Comparison of ENCODE assay signal across 1 cellular context in genomic region chr2:48328972-48329723, GRCh38.
TF ChIP-seq lines count a peak whose summit lies in the region.

No MANE protein-coding gene starts in this region.

TF ChIP-seq in HepG2, 621 proteins besides CTCF, POLR2A, EP300 and RAD21 (continued from another document):
- 0 out of 2 replicates have a peak, but pooled peaks have one; percentile 22 for TF ChIP-seq ARID5B (CRISPR knock-in tag; IDR thresholded peaks at IDR 0.05)
- no peak for TF ChIP-seq PRDM15 (CRISPR knock-in tag; IDR thresholded peaks at IDR 0.05)
- no peak for TF ChIP-seq ZNF264 (CRISPR knock-in tag; IDR thresholded peaks at IDR 0.05)
- no peak for TF ChIP-seq GATAD1 (CRISPR knock-in tag; IDR thresholded peaks at IDR 0.05)
- TF ChIP-seq CREB1 (IDR thresholded peaks at IDR 0.05) = no peak
- TF ChIP-seq CREB1 (CRISPR knock-in tag; IDR thresholded peaks at IDR 0.05) = 0 out of 2 replicates have a peak, but pooled peaks have one; percentile 28
- TF ChIP-seq ZNF281 (CRISPR knock-in tag; IDR thresholded peaks at IDR 0.05; ENCODE audit: borderline replicate concordance) = peak; percentile 71; the same call in 1 of the 2 replicates
- TF ChIP-seq ZXDC (CRISPR knock-in tag; IDR thresholded peaks at IDR 0.05) = no peak
- no peak for TF ChIP-seq ZNF10 (CRISPR knock-in tag; IDR thresholded peaks at IDR 0.05; ENCODE audit: borderline replicate concordance, low read depth)
- TF ChIP-seq CEBPB (IDR thresholded peaks at IDR 0.05; ENCODE audit: borderline replicate concordance, low read depth, low read length) = 0 out of 2 replicates have a peak, but pooled peaks have one; percentile 1
- TF ChIP-seq PAXIP1 (CRISPR knock-in tag; conservative IDR thresholded peaks at IDR 0.05) = 0 out of 2 replicates have a peak, but pooled peaks have one; percentile 27
- no peak for TF ChIP-seq IRX3 (CRISPR knock-in tag; IDR thresholded peaks at IDR 0.05; ENCODE audit: borderline replicate concordance, low read depth)
- TF ChIP-seq SOX6 (IDR thresholded peaks at IDR 0.05) = no peak
- peak; percentile 84 for TF ChIP-seq SOX6 (CRISPR knock-in tag; IDR thresholded peaks at IDR 0.05)
- TF ChIP-seq TFE3 (CRISPR knock-in tag; IDR thresholded peaks at IDR 0.05) = 0 out of 2 replicates have a peak, but pooled peaks have one; percentile 43
